ENCODE assay signal across 21 cellular contexts in the genomic region with DNA sequence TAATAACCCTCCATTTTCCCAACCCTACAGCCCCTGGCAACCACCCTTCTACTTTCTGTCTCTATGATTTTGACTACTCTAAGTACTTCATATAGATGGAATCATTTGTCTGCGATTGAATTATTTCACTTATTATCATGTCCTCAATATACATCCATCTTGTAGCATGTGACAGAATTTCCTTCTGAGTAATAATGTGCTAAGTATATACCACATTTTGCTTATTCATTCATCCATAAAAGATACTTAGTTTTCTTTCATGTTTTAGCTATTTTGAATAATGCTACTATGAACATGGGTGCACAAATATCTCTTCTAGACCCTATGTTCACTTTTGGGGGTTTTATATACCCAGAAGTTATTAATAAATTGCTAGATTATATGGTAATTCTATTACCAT. TPM values are rescaled to one million over a fixed set of nuclear protein-coding genes. Genes with fewer than 3 reads are reported as not detected.
A peak's percentile ranks its signal among the peaks of the same experiment; 100 is the strongest.
DNase-seq lines count a peak whose midpoint lies in the region; ATAC-seq and TF ChIP-seq lines count a peak whose summit lies in the region.
"Had no signal": no experiment of that assay in that cellular context is flagged by ENCODE, and none has a peak within 500 bp of the region (broad histone marks: within the 10 kb centered on the region; RNA-seq: fewer than 3 reads in every experiment).

No MANE protein-coding gene starts in this region.

- peaks cover 9% of the 10 kb centered on the region for H3K4me1 Mint-ChIP-seq in activated T-cell treated with anti-CD3 and anti-CD28 coated beads, Interleukin-2, amount 50 U/mL, for 4 hours (ENCODE audit: low read depth)
- H3K4me1 Mint-ChIP-seq in activated T-helper 17 cell treated with anti-CD3 and anti-CD28 coated beads, Interleukin-2, amount 50 U/mL, for 72 hours: peaks cover 9% of the 10 kb centered on the region
- peaks cover 27% of the 10 kb centered on the region for H3K4me1 Mint-ChIP-seq in stimulated activated effector memory CD8-positive, alpha-beta T cell treated with anti-CD3 and anti-CD28 coated beads, Interleukin-12 subunit alpha, Interleukin-12 subunit beta, amount 100 ng/mL, for 72 hours
- H3K4me1 Mint-ChIP-seq: B cell; CD8-positive, alpha-beta memory T cell; GM23338; H9 had no signal

- no peaks in the 10 kb centered on the region for H3K27me3 Mint-ChIP-seq in activated T-cell treated with anti-CD3 and anti-CD28 coated beads, Interleukin-2, amount 50 U/mL, for 4 hours (ENCODE audit: low read depth)
- H3K27me3 Mint-ChIP-seq in activated T-helper 17 cell treated with anti-CD3 and anti-CD28 coated beads, Interleukin-2, amount 50 U/mL, for 72 hours: no peaks in the 10 kb centered on the region
- H3K27me3 Mint-ChIP-seq: CD4-positive, CD25-positive, alpha-beta regulatory T cell had no signal

- no peak overlapping the region for H3K4me3 ChIP-seq in Peyer's patch
- H3K4me3 ChIP-seq: BLaER1, GM12878, GM23338 had no signal

- peak; percentile 60 to 65 for ATAC-seq in activated CD4-positive, CD25-positive, alpha-beta regulatory T cell treated with anti-CD3 and anti-CD28 coated beads, Interleukin-2, amount 50 U/mL, for 24 hours
- peak; percentile 55 to 80 for ATAC-seq in activated T-cell treated with anti-CD3 and anti-CD28 coated beads, Interleukin-2, amount 50 U/mL, for 4 hours
- ATAC-seq in activated T-helper 17 cell treated with anti-CD3 and anti-CD28 coated beads, Interleukin-2, amount 50 U/mL, for 72 hours (replicated peaks): peak; percentile 48
- ATAC-seq in stimulated activated effector memory CD8-positive, alpha-beta T cell treated with anti-CD3 and anti-CD28 coated beads, Interleukin-12 subunit alpha, Interleukin-12 subunit beta, amount 100 ng/mL, for 72 hours: peak; percentile 70
- ATAC-seq: GM12878, GM23338, HCT116 had no signal

- no peak for DNase-seq in activated CD4-positive, CD25-positive, alpha-beta regulatory T cell treated with anti-CD3 and anti-CD28 coated beads, Interleukin-2, amount 50 U/mL, for 72 hours
- DNase-seq in activated T-cell treated with anti-CD3 and anti-CD28 coated beads, Interleukin-2, amount 50 U/mL, for 4 hours: no peak
- DNase-seq in activated T-cell treated with anti-CD3 and anti-CD28 coated beads, Interleukin-2, amount 50 U/mL, for 48 hours: no peak
- no peak for DNase-seq in stimulated activated effector memory CD8-positive, alpha-beta T cell treated with anti-CD3 and anti-CD28 coated beads, Interleukin-12 subunit alpha, Interleukin-12 subunit beta, amount 100 ng/mL, for 72 hours (ENCODE audit: low spot score in 2 of 2)
- no peak for DNase-seq in Peyer's patch
- DNase-seq: CD4-positive, CD25-positive, alpha-beta regulatory T cell; CD8-positive, alpha-beta memory T cell; DMS 273 treated with DMSO at 0.1 percent for 48 hours; DMS79; EL; GDM1; H9 had no signal

- H3K27ac Mint-ChIP-seq in activated T-helper 17 cell treated with anti-CD3 and anti-CD28 coated beads, Interleukin-2, amount 50 U/mL, for 72 hours: no peak overlapping the region
- H3K27ac Mint-ChIP-seq in stimulated activated effector memory CD8-positive, alpha-beta T cell treated with anti-CD3 and anti-CD28 coated beads, Interleukin-12 subunit alpha, Interleukin-12 subunit beta, amount 100 ng/mL, for 72 hours: no peak overlapping the region
- H3K27ac Mint-ChIP-seq: B cell; CD4-positive, CD25-positive, alpha-beta regulatory T cell; CD8-positive, alpha-beta memory T cell; GM23338; H9 had no signal

- H3K36me3 ChIP-seq in Peyer's patch: no peaks in the 10 kb centered on the region
- H3K36me3 ChIP-seq: BLaER1 had no signal

- H3K27ac ChIP-seq in Peyer's patch: no peak overlapping the region
- H3K27ac ChIP-seq: 22Rv1, BLaER1, C4-2B had no signal

- no peaks in the 10 kb centered on the region for H3K9me3 ChIP-seq in Peyer's patch
- H3K9me3 ChIP-seq: BLaER1 had no signal

- H3K9me3 Mint-ChIP-seq in activated T-cell treated with anti-CD3 and anti-CD28 coated beads, Interleukin-2, amount 50 U/mL, for 4 hours: no peaks in the 10 kb centered on the region
- H3K9me3 Mint-ChIP-seq in activated T-helper 17 cell treated with anti-CD3 and anti-CD28 coated beads, Interleukin-2, amount 50 U/mL, for 72 hours: no peaks in the 10 kb centered on the region
- H3K9me3 Mint-ChIP-seq in stimulated activated effector memory CD8-positive, alpha-beta T cell treated with anti-CD3 and anti-CD28 coated beads, Interleukin-12 subunit alpha, Interleukin-12 subunit beta, amount 100 ng/mL, for 72 hours: no peaks in the 10 kb centered on the region
- H3K9me3 Mint-ChIP-seq: CD8-positive, alpha-beta memory T cell; GM23338; H9 had no signal

- H3K27me3 ChIP-seq in Peyer's patch: peaks cover 0 to 3% of the 10 kb centered on the region in 2 donors
- H3K27me3 ChIP-seq: BLaER1 had no signal

- TF ChIP-seq CTCF in Peyer's patch (IDR thresholded peaks at IDR 0.05): no peak

- H3K36me3 Mint-ChIP-seq in activated T-cell treated with anti-CD3 and anti-CD28 coated beads, Interleukin-2, amount 50 U/mL, for 4 hours (ENCODE audit: insufficient read depth): no peaks in the 10 kb centered on the region
- no peaks in the 10 kb centered on the region for H3K36me3 Mint-ChIP-seq in activated T-helper 17 cell treated with anti-CD3 and anti-CD28 coated beads, Interleukin-2, amount 50 U/mL, for 72 hours (ENCODE audit: low read depth)
- H3K36me3 Mint-ChIP-seq in stimulated activated effector memory CD8-positive, alpha-beta T cell treated with anti-CD3 and anti-CD28 coated beads, Interleukin-12 subunit alpha, Interleukin-12 subunit beta, amount 100 ng/mL, for 72 hours: peaks cover 5% of the 10 kb centered on the region
- H3K36me3 Mint-ChIP-seq: CD4-positive, CD25-positive, alpha-beta regulatory T cell; CD8-positive, alpha-beta memory T cell had no signal

- H3K4me1 ChIP-seq in Peyer's patch: no peaks in the 10 kb centered on the region
- H3K4me1 ChIP-seq: BLaER1 had no signal

- no peak for TF ChIP-seq POLR2A in Peyer's patch (IDR thresholded peaks at IDR 0.05)

- no peak overlapping the region for H3K4me3 Mint-ChIP-seq in activated T-cell treated with anti-CD3 and anti-CD28 coated beads, Interleukin-2, amount 50 U/mL, for 4 hours
- H3K4me3 Mint-ChIP-seq in activated T-helper 17 cell treated with anti-CD3 and anti-CD28 coated beads, Interleukin-2, amount 50 U/mL, for 72 hours: no peak overlapping the region
- H3K4me3 Mint-ChIP-seq in stimulated activated effector memory CD8-positive, alpha-beta T cell treated with anti-CD3 and anti-CD28 coated beads, Interleukin-12 subunit alpha, Interleukin-12 subunit beta, amount 100 ng/mL, for 72 hours: no peak overlapping the region
- H3K4me3 Mint-ChIP-seq: B cell; CD4-positive, CD25-positive, alpha-beta regulatory T cell; CD8-positive, alpha-beta memory T cell; GM23338; H9 had no signal

RNA-seq across cellular contexts. Expression of gene NDFIP2, which starts 17.4 kb away (rescaled TPM):
- 100 to 1,000 TPM; 248 to 281 (median 274) TPM for total RNA-seq in activated T-cell treated with anti-CD3 and anti-CD28 coated beads, Interleukin-2, amount 50 U/mL, for 4 hours
- 100 to 1,000 TPM in 1 of 2 donors, 10 to 100 TPM in 1; 80.6 to 129 TPM for total RNA-seq in activated T-helper 17 cell treated with anti-CD3 and anti-CD28 coated beads, Interleukin-2, amount 50 U/mL, for 72 hours
- total RNA-seq in Peyer's patch: 100 to 1,000 TPM in 1 of 4 donors, 10 to 100 TPM in 3; 28.1 to 102 (median 59.6) TPM

RNA-seq across cellular contexts. Expression of gene RBM26, which starts 57.5 kb away (rescaled TPM):
- 10 to 100 TPM; 58.2 to 65.1 (median 63.6) TPM for total RNA-seq in activated T-cell treated with anti-CD3 and anti-CD28 coated beads, Interleukin-2, amount 50 U/mL, for 4 hours
- total RNA-seq in activated T-helper 17 cell treated with anti-CD3 and anti-CD28 coated beads, Interleukin-2, amount 50 U/mL, for 72 hours: 10 to 100 TPM; 56.8 to 71.8 TPM
- total RNA-seq in Peyer's patch: 10 to 100 TPM; 34.8 to 96.6 (median 44.5) TPM
